Comparison of ENCODE assay signal across 21 cellular contexts in genomic region chr11:59782080-59782479, GRCh38.
"Had no signal": no experiment of that assay in that cellular context is flagged by ENCODE, and none has a peak within 500 bp of the region (broad histone marks: within the 10 kb centered on the region; RNA-seq: fewer than 3 reads in every experiment).

No MANE protein-coding gene starts in this region.

- DNase-seq: colonic mucosa; dermis blood vessel endothelial cell; erythroblast; foreskin melanocyte; heart right ventricle; hypothalamus; islet precursor cell; left lung; mucosa of descending colon; naive thymus-derived CD8-positive, alpha-beta T cell; nucleus accumbens; ovary; right cardiac atrium; stimulated activated CD4-positive, alpha-beta T cell treated with anti-CD3 and anti-CD28 coated beads, Interleukin-4, amount 100 ng/mL, for 1 hour; stimulated activated CD8-positive, alpha-beta memory T cell treated with anti-CD3 and anti-CD28 coated beads, Interleukin-4, amount 100 ng/mL, for 48 hours; tibial artery; upper lobe of left lung; uterus had no signal

- H3K27me3 Mint-ChIP-seq: naive thymus-derived CD8-positive, alpha-beta T cell; stimulated activated memory B cell treated with anti-CD40 and anti-IgM and Interleukin-4, amounts not matched to agents 10 μg/mL and 1 μg/mL and 100 μg/mL, for 72 hours; stimulated activated naive CD8-positive, alpha-beta T cell treated with anti-CD3 and anti-CD28 coated beads, Interleukin-15, Interleukin-2, amounts not matched to agents 100 ng/mL and 50 ng/mL, for 24 hours had no signal

- H3K27ac Mint-ChIP-seq: naive thymus-derived CD8-positive, alpha-beta T cell; neural progenitor cell; stimulated activated memory B cell treated with anti-CD40 and anti-IgM and Interleukin-4, amounts not matched to agents 10 μg/mL and 1 μg/mL and 100 μg/mL, for 72 hours; stimulated activated naive CD8-positive, alpha-beta T cell treated with anti-CD3 and anti-CD28 coated beads, Interleukin-15, Interleukin-2, amounts not matched to agents 100 ng/mL and 50 ng/mL, for 24 hours had no signal

- H3K4me1 Mint-ChIP-seq: neural progenitor cell had no signal

- ATAC-seq: heart right ventricle; left lung; mucosa of descending colon; naive thymus-derived CD8-positive, alpha-beta T cell; right cardiac atrium; stimulated activated memory B cell treated with anti-CD40 and anti-IgM and Interleukin-4, amounts not matched to agents 10 μg/mL and 1 μg/mL and 100 μg/mL, for 72 hours had no signal

- H3K9me3 Mint-ChIP-seq: naive thymus-derived CD8-positive, alpha-beta T cell; stimulated activated memory B cell treated with anti-CD40 and anti-IgM and Interleukin-4, amounts not matched to agents 10 μg/mL and 1 μg/mL and 100 μg/mL, for 72 hours; stimulated activated naive CD8-positive, alpha-beta T cell treated with anti-CD3 and anti-CD28 coated beads, Interleukin-15, Interleukin-2, amounts not matched to agents 100 ng/mL and 50 ng/mL, for 24 hours had no signal

- H3K36me3 Mint-ChIP-seq: neural progenitor cell had no signal

- H3K4me3 Mint-ChIP-seq: naive thymus-derived CD8-positive, alpha-beta T cell; neural progenitor cell; stimulated activated memory B cell treated with anti-CD40 and anti-IgM and Interleukin-4, amounts not matched to agents 10 μg/mL and 1 μg/mL and 100 μg/mL, for 72 hours; stimulated activated naive CD8-positive, alpha-beta T cell treated with anti-CD3 and anti-CD28 coated beads, Interleukin-15, Interleukin-2, amounts not matched to agents 100 ng/mL and 50 ng/mL, for 24 hours had no signal
